In the genomic region with DNA sequence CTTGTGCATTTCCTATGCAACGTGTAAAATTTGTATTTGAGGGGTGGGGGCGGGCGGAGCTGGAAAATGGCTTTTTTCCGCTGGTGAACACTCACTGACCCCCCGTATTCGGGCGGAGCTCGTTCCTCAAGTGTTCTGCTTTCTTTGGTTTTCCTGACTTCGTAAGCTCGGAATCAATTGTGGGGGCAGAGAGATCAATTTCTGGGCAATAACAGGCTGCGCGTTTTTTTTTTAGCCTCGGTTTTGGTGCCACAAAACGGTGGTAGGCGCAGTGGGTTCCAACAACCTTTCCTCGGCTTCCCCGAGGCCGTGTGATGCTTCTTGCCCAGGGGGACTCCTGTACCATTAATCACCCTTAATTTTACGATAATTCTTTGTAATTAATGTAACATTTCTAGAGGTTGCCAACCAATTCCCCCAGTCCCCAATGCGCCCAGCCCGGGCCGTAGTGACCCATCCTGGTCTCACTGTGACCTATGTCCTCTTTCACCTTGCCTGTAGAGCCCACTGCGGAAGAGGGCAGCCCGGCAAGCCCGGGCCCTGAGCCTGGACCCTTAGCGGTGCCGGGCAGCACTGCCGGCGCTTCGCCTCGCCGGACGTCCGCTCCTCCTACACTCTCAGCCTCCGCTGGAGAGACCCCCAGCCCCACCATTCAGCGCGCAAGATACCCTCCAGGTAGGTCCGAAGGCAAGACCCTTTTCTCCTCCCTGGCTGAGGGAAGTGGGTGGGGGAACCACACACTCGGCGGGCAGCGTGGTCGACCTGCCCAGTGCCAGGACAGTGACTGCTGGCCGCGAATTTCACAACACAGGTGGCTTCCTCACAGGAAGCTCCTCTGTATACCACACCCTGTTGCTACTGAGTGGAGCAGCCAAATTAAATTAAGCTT, we compare ENCODE assay signal across 10 cellular contexts. TPM values are rescaled to one million over a fixed set of nuclear protein-coding genes. Genes with fewer than 3 reads are reported as not detected.
A peak's percentile ranks its signal among the peaks of the same experiment; 100 is the strongest.
DNase-seq lines count a peak whose midpoint lies in the region; ATAC-seq, FAIRE-seq and TF ChIP-seq lines count a peak whose summit lies in the region.
"Had no signal": no experiment of that assay in that cellular context is flagged by ENCODE, and none has a peak within 500 bp of the region (broad histone marks: within the 10 kb centered on the region; RNA-seq: fewer than 3 reads in every experiment).

No MANE protein-coding gene starts in this region.

- dilution Hi-C loops in keratinocyte (cut with MboI; ENCODE audit: extremely low pct_ligation_motif_present, low sequenced_read_pairs), result no loop called here

- peak overlapping the region; percentile 94 for H3K4me3 Mint-ChIP-seq in activated naive CD4-positive, alpha-beta T cell treated with anti-CD3 and anti-CD28 coated beads for 36 hours
- peak overlapping the region; percentile 96 for H3K4me3 Mint-ChIP-seq in activated naive CD8-positive, alpha-beta T cell treated with anti-CD3 and anti-CD28 coated beads for 36 hours

- H3K9ac ChIP-seq in keratinocyte (ENCODE audit: control insufficient read depth, extremely low read depth, insufficient read depth, low read length) (no peak overlapping the region), stomach smooth muscle (ENCODE audit: low read length in 2 of 2) (no peak overlapping the region)

- H4K20me1 ChIP-seq in keratinocyte (ENCODE audit: control insufficient read depth, extremely low read depth, insufficient read depth, low read length), result no peaks in the 10 kb centered on the region

- no peaks in the 10 kb centered on the region for H3K9me3 ChIP-seq in keratinocyte (ENCODE audit: control insufficient read depth, low read depth, low read length)
- no peaks in the 10 kb centered on the region for H3K9me3 ChIP-seq in stomach smooth muscle (ENCODE audit: control insufficient read depth in 2 of 2, low read length in 2 of 2)

- H2AFZ ChIP-seq in keratinocyte (ENCODE audit: control insufficient read depth, low read length), result no peak overlapping the region

- TF ChIP-seq CTCF in keratinocyte (optimal IDR thresholded peaks at IDR 0.05 in 1 of 3, IDR thresholded peaks at IDR 0.05 in 1 of 3, conservative IDR thresholded peaks at IDR 0.05 in 1 of 3; ENCODE audit: extremely low read depth in 1 of 3, insufficient read depth in 2 of 3, low read length in 3 of 3), result no peak

- DNase-seq in activated naive CD4-positive, alpha-beta T cell treated with anti-CD3 and anti-CD28 coated beads for 36 hours, result no peak
- no peak for DNase-seq in activated naive CD4-positive, alpha-beta T cell (lab: John Stamatoyannopoulos, UW)
- peak; percentile 18 for DNase-seq in activated naive CD8-positive, alpha-beta T cell treated with anti-CD3 and anti-CD28 coated beads for 36 hours
- no peak for DNase-seq in keratinocyte (ENCODE audit: low read depth, low spot score)
- DNase-seq in NCI-H1930 (lab: John Stamatoyannopoulos, UW), result no peak
- no peak for DNase-seq in occipital lobe (lab: John Stamatoyannopoulos, UW)

- H3K27me3 Mint-ChIP-seq in activated naive CD4-positive, alpha-beta T cell treated with anti-CD3 and anti-CD28 coated beads for 36 hours (ENCODE audit: low read depth), result peaks cover 33% of the 10 kb centered on the region
- peaks cover 21% of the 10 kb centered on the region for H3K27me3 Mint-ChIP-seq in activated naive CD8-positive, alpha-beta T cell treated with anti-CD3 and anti-CD28 coated beads for 36 hours

- no peaks in the 10 kb centered on the region for H3K79me2 ChIP-seq in keratinocyte (ENCODE audit: control insufficient read depth, insufficient read depth, low read length)

- H3K27ac ChIP-seq in keratinocyte (ENCODE audit: control insufficient read depth, insufficient read depth, low read length) (no peak overlapping the region), stomach smooth muscle (ENCODE audit: low read length) (no peak overlapping the region)
- H3K27ac ChIP-seq: VCaP had no signal

- no peaks in the 10 kb centered on the region for H3K36me3 ChIP-seq in keratinocyte (ENCODE audit: control insufficient read depth in 2 of 2, extremely low read depth in 1 of 2, insufficient read depth in 2 of 2, low read length in 2 of 2)
- H3K36me3 ChIP-seq in stomach smooth muscle (ENCODE audit: control insufficient read depth in 2 of 2, insufficient read depth in 2 of 2, low read length in 2 of 2), result peaks cover 11 to 12% of the 10 kb centered on the region in 2 donors

- intact Hi-C loops in activated naive CD4-positive, alpha-beta T cell treated with anti-CD3 and anti-CD28 coated beads for 36 hours (cut with micrococcal nuclease), result loop anchor here (1.0 to 2.0 kb wide), 5 partner anchors 14 to 186 kb away; partner anchors contain the start of gene STX17

- no peak for FAIRE-seq in keratinocyte (lab: Jason Lieb, UNC)
- FAIRE-seq: colon had no signal

- ATAC-seq in GM18868 (IDR thresholded peaks at IDR 0.05; ENCODE audit: unreplicated experiment), result no peak

- no peaks in the 10 kb centered on the region for H3K9me1 ChIP-seq in keratinocyte (ENCODE audit: control insufficient read depth, extremely low read depth, insufficient read depth, low read length)

- H3K4me3 ChIP-seq in keratinocyte (ENCODE audit: control insufficient read depth in 2 of 3, extremely low read depth in 1 of 3, insufficient read depth in 2 of 3, low read depth in 1 of 3, low read length in 3 of 3) (peak overlapping the region in 1 of 3 experiments; percentile 45), stomach smooth muscle (ENCODE audit: low read length in 2 of 2) (peak overlapping the region; percentile 85 to 92)

- peak overlapping the region; percentile 100 for H3K4me2 ChIP-seq in keratinocyte (ENCODE audit: control insufficient read depth, extremely low read depth, insufficient read depth, low read depth, low read length)

- peaks cover 57% of the 10 kb centered on the region for H3K4me1 Mint-ChIP-seq in activated naive CD4-positive, alpha-beta T cell treated with anti-CD3 and anti-CD28 coated beads for 36 hours (ENCODE audit: low read depth)
- H3K4me1 Mint-ChIP-seq in activated naive CD8-positive, alpha-beta T cell treated with anti-CD3 and anti-CD28 coated beads for 36 hours, result peaks cover 49% of the 10 kb centered on the region

- peak overlapping the region; percentile 75 for H3K27ac Mint-ChIP-seq in activated naive CD4-positive, alpha-beta T cell treated with anti-CD3 and anti-CD28 coated beads for 36 hours
- peak overlapping the region; percentile 98 for H3K27ac Mint-ChIP-seq in activated naive CD8-positive, alpha-beta T cell treated with anti-CD3 and anti-CD28 coated beads for 36 hours

- H3K9me3 Mint-ChIP-seq in activated naive CD4-positive, alpha-beta T cell treated with anti-CD3 and anti-CD28 coated beads for 36 hours, result no peaks in the 10 kb centered on the region
- H3K9me3 Mint-ChIP-seq in activated naive CD8-positive, alpha-beta T cell treated with anti-CD3 and anti-CD28 coated beads for 36 hours, result no peaks in the 10 kb centered on the region

- H3K4me1 ChIP-seq in keratinocyte (ENCODE audit: control insufficient read depth, extremely low read depth, insufficient read depth, low read length) (peaks cover 22% of the 10 kb centered on the region), stomach smooth muscle (ENCODE audit: control insufficient read depth, insufficient read depth, low read length) (peaks cover 30% of the 10 kb centered on the region)

- H3K36me3 Mint-ChIP-seq in activated naive CD4-positive, alpha-beta T cell treated with anti-CD3 and anti-CD28 coated beads for 36 hours (ENCODE audit: low read depth), result peaks cover 23% of the 10 kb centered on the region
- peaks cover 60% of the 10 kb centered on the region for H3K36me3 Mint-ChIP-seq in activated naive CD8-positive, alpha-beta T cell treated with anti-CD3 and anti-CD28 coated beads for 36 hours

- H3K27me3 ChIP-seq in keratinocyte (ENCODE audit: control insufficient read depth, extremely low read depth, insufficient read depth, low read length) (peaks cover 71% of the 10 kb centered on the region), stomach smooth muscle (ENCODE audit: control insufficient read depth in 1 of 2, insufficient read depth in 2 of 2, low read length in 2 of 2) (peaks cover 5 to 19% of the 10 kb centered on the region in 2 donors)

- CTCF ChIA-PET in activated naive CD4-positive, alpha-beta T cell treated with anti-CD3 and anti-CD28 coated beads for 36 hours (lab: Charles Lee), result interaction anchor here (0.6 to 1.6 kb wide), 14 partner anchors 11 to 278 kb away, joined by 3 to 13 read pairs (median 3); partner anchors contain the start of gene STX17

RNA-seq across cellular contexts. Expression of gene NR4A3, which starts 3.7 kb away (rescaled TPM):
- 1 to 10 TPM; 3.8 to 4.2 TPM for total RNA-seq in activated naive CD4-positive, alpha-beta T cell treated with anti-CD3 and anti-CD28 coated beads for 36 hours
- 10 to 100 TPM; 35.7 to 36.9 TPM for total RNA-seq in activated naive CD8-positive, alpha-beta T cell treated with anti-CD3 and anti-CD28 coated beads for 36 hours
- 0.13 to 0.16 TPM in 2 of 3 replicates, not detected in the other for polyA plus RNA-seq in keratinocyte
- 0.32 TPM for polyA plus RNA-seq in keratinocyte (2011; ENCODE audit: low read depth)
- polyA plus RNA-seq in keratinocyte (2011; cell fraction: cytosol; rRNA removed), result 0.02 and 0.09 TPM in 2 replicates
- 2.1 and 4.3 TPM in 2 replicates for polyA plus RNA-seq in keratinocyte (2011; cell fraction: nucleus; rRNA removed)
- 0.41 TPM in 1 of 2 replicates, not detected in the other for polyA plus RNA-seq in keratinocyte (2012; ENCODE audit: low replicate concordance)
- 1.1 to 1.2 TPM in 2 of 3 replicates, not detected in the other for polyA minus RNA-seq in keratinocyte
- polyA minus RNA-seq in keratinocyte (2011; cell fraction: cytosol; rRNA and poly(A)+ RNA removed), result not detected
- 13.0 and 21.7 TPM in 2 replicates for polyA minus RNA-seq in keratinocyte (2011; cell fraction: nucleus; rRNA and poly(A)+ RNA removed)
- total RNA-seq in occipital lobe, result 8.7 TPM
